Comparison of ENCODE assay signal across 1 cellular context in the genomic region with DNA sequence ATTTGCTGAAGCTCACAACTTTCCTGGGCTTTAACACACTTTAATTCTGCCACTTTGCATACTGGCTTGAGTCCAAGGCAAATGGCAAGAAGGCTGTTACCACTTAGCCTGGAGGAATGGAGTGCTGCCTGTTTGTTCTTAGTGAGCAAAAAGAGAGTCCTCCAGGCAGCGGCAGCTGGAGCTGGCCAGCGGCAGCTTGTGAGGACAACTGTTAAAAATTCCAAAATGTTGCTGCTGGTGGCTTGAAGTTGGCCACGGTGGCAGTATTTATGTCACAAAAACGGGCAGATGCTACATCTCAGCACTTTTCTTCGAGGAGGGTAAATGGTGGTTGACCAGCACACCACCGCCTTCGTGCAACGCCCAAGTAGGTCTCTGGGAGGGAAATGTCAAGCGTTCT.
TF ChIP-seq lines count a peak whose summit lies in the region.

No MANE protein-coding gene starts in this region.

TF ChIP-seq in GM12878, 131 proteins besides CTCF, POLR2A, EP300 and RAD21:
- TF ChIP-seq, protein P1, sequence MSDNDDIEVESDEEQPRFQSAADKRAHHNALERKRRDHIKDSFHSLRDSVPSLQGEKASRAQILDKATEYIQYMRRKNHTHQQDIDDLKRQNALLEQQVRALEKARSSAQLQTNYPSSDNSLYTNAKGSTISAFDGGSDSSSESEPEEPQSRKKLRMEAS (IDR thresholded peaks at IDR 0.05; ENCODE audit: low read depth, low read length) = no peak
- TF ChIP-seq, protein P2, sequence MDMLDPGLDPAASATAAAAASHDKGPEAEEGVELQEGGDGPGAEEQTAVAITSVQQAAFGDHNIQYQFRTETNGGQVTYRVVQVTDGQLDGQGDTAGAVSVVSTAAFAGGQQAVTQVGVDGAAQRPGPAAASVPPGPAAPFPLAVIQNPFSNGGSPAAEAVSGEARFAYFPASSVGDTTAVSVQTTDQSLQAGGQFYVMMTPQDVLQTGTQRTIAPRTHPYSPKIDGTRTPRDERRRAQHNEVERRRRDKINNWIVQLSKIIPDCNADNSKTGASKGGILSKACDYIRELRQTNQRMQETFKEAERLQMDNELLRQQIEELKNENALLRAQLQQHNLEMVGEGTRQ (IDR thresholded peaks at IDR 0.05; ENCODE audit: borderline replicate concordance, low read depth, low read length) = no peak
- TF ChIP-seq, protein P3, sequence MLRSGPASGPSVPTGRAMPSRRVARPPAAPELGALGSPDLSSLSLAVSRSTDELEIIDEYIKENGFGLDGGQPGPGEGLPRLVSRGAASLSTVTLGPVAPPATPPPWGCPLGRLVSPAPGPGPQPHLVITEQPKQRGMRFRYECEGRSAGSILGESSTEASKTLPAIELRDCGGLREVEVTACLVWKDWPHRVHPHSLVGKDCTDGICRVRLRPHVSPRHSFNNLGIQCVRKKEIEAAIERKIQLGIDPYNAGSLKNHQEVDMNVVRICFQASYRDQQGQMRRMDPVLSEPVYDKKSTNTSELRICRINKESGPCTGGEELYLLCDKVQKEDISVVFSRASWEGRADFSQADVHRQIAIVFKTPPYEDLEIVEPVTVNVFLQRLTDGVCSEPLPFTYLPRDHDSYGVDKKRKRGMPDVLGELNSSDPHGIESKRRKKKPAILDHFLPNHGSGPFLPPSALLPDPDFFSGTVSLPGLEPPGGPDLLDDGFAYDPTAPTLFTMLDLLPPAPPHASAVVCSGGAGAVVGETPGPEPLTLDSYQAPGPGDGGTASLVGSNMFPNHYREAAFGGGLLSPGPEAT (IDR thresholded peaks at IDR 0.05; ENCODE audit: low read depth) = no peak
- TF ChIP-seq, protein P4, sequence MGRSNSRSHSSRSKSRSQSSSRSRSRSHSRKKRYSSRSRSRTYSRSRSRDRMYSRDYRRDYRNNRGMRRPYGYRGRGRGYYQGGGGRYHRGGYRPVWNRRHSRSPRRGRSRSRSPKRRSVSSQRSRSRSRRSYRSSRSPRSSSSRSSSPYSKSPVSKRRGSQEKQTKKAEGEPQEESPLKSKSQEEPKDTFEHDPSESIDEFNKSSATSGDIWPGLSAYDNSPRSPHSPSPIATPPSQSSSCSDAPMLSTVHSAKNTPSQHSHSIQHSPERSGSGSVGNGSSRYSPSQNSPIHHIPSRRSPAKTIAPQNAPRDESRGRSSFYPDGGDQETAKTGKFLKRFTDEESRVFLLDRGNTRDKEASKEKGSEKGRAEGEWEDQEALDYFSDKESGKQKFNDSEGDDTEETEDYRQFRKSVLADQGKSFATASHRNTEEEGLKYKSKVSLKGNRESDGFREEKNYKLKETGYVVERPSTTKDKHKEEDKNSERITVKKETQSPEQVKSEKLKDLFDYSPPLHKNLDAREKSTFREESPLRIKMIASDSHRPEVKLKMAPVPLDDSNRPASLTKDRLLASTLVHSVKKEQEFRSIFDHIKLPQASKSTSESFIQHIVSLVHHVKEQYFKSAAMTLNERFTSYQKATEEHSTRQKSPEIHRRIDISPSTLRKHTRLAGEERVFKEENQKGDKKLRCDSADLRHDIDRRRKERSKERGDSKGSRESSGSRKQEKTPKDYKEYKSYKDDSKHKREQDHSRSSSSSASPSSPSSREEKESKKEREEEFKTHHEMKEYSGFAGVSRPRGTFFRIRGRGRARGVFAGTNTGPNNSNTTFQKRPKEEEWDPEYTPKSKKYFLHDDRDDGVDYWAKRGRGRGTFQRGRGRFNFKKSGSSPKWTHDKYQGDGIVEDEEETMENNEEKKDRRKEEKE (IDR thresholded peaks at IDR 0.05) = no peak
- TF ChIP-seq, protein P5, sequence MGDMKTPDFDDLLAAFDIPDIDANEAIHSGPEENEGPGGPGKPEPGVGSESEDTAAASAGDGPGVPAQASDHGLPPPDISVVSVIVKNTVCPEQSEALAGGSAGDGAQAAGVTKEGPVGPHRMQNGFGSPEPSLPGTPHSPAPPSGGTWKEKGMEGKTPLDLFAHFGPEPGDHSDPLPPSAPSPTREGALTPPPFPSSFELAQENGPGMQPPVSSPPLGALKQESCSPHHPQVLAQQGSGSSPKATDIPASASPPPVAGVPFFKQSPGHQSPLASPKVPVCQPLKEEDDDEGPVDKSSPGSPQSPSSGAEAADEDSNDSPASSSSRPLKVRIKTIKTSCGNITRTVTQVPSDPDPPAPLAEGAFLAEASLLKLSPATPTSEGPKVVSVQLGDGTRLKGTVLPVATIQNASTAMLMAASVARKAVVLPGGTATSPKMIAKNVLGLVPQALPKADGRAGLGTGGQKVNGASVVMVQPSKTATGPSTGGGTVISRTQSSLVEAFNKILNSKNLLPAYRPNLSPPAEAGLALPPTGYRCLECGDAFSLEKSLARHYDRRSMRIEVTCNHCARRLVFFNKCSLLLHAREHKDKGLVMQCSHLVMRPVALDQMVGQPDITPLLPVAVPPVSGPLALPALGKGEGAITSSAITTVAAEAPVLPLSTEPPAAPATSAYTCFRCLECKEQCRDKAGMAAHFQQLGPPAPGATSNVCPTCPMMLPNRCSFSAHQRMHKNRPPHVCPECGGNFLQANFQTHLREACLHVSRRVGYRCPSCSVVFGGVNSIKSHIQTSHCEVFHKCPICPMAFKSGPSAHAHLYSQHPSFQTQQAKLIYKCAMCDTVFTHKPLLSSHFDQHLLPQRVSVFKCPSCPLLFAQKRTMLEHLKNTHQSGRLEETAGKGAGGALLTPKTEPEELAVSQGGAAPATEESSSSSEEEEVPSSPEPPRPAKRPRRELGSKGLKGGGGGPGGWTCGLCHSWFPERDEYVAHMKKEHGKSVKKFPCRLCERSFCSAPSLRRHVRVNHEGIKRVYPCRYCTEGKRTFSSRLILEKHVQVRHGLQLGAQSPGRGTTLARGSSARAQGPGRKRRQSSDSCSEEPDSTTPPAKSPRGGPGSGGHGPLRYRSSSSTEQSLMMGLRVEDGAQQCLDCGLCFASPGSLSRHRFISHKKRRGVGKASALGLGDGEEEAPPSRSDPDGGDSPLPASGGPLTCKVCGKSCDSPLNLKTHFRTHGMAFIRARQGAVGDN (IDR thresholded peaks at IDR 0.05) = no peak
- no peak for TF ChIP-seq MEF2B (IDR thresholded peaks at IDR 0.05; ENCODE audit: partially characterized antibody, poor library complexity, severe bottlenecking)
- TF ChIP-seq MEF2A (IDR thresholded peaks at IDR 0.05; ENCODE audit: insufficient read depth, low read depth, low read length) = no peak
- TF ChIP-seq ZNF217 (IDR thresholded peaks at IDR 0.05) = no peak
